1 cellular context compared by ENCODE assay signal in the genomic region with DNA sequence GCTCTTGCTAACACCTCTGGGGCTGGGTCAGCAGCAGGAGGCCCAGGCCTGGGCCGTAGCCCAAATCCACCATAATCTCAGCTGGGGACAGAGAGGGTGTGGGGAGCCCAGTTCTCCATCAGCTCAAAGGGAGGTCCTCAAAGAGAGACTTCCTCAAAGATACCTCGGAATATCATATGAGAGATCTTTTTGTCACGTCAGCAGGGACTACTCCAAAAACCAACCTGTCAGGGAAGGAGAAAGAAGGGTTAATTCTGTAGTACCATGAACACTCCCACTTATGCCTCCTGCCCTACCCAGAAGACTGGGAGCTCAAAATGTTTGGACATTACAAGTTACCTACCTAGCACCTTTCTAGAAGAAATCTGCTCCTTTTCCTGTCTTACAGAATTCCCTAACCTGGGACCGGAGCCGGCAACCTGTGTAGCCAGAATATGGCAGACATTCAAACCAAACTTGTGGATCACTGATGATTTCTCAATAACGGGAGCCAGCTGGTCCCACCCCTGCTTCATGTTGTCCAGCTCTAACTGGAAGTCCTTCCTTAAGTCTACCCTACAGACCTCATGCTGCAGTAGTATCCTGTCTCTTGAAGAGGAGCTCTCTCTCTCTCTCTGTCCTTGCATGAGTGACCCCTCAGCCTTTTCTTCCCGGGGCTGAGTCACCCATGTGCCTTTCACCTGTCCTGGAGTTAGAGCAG.
TF ChIP-seq lines count a peak whose summit lies in the region.

No MANE protein-coding gene starts in this region.

TF ChIP-seq in HepG2, 621 proteins besides CTCF, POLR2A, EP300 and RAD21:
- TF ChIP-seq SOX5 (CRISPR knock-in tag; IDR thresholded peaks at IDR 0.05; ENCODE audit: borderline replicate concordance) (no peak), DR1 (CRISPR knock-in tag; IDR thresholded peaks at IDR 0.05) (no peak), REL (CRISPR knock-in tag; conservative IDR thresholded peaks at IDR 0.05) (no peak), SIN3A (IDR thresholded peaks at IDR 0.05; ENCODE audit: borderline replicate concordance, low read depth, low read length) (no peak), MAFF (IDR thresholded peaks at IDR 0.05; ENCODE audit: low read depth, low read length) (peak; percentile 25; the same call in 1 of the 2 replicates), ZFP90 (CRISPR knock-in tag; IDR thresholded peaks at IDR 0.05; ENCODE audit: borderline replicate concordance) (no peak), HNRNPH1 (optimal IDR thresholded peaks at IDR 0.05; ENCODE audit: low read depth, low read length) (no peak), ZMYM3 (CRISPR knock-in tag; IDR thresholded peaks at IDR 0.05) (0 out of 2 replicates have a peak, but pooled peaks have one; percentile 20), MAFK (conservative IDR thresholded peaks at IDR 0.05 in 1 of 2, IDR thresholded peaks at IDR 0.05 in 1 of 2; ENCODE audit: low read length in 2 of 2) (peak; percentile 43 to 65)
- TF ChIP-seq, protein P1, sequence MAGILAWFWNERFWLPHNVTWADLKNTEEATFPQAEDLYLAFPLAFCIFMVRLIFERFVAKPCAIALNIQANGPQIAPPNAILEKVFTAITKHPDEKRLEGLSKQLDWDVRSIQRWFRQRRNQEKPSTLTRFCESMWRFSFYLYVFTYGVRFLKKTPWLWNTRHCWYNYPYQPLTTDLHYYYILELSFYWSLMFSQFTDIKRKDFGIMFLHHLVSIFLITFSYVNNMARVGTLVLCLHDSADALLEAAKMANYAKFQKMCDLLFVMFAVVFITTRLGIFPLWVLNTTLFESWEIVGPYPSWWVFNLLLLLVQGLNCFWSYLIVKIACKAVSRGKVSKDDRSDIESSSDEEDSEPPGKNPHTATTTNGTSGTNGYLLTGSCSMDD (CRISPR knock-in tag; IDR thresholded peaks at IDR 0.05): no peak
- TF ChIP-seq, protein P2, sequence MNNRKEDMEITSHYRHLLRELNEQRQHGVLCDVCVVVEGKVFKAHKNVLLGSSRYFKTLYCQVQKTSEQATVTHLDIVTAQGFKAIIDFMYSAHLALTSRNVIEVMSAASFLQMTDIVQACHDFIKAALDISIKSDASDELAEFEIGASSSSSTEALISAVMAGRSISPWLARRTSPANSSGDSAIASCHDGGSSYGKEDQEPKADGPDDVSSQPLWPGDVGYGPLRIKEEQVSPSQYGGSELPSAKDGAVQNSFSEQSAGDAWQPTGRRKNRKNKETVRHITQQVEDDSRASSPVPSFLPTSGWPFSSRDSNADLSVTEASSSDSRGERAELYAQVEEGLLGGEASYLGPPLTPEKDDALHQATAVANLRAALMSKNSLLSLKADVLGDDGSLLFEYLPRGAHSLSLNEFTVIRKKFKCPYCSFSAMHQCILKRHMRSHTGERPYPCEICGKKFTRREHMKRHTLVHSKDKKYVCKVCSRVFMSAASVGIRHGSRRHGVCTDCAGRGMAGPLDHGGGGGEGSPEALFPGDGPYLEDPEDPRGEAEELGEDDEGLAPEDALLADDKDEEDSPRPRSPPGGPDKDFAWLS (CRISPR knock-in tag; IDR thresholded peaks at IDR 0.05; ENCODE audit: borderline replicate concordance): no peak
TF ChIP-seq in HepG2: peak in this region for 3.
